ENCODE assay signal across 1 cellular context in genomic region chr1:169309178-169310166, GRCh38.
TF ChIP-seq lines count a peak whose summit lies in the region.

No MANE protein-coding gene starts in this region.

TF ChIP-seq in K562, 482 proteins besides CTCF, POLR2A, EP300 and RAD21 (continued from another document):
- TF ChIP-seq ZBTB43 (CRISPR knock-in tag; IDR thresholded peaks at IDR 0.05) (no peak), ZNF766 (CRISPR knock-in tag; conservative IDR thresholded peaks at IDR 0.05) (peak; percentile 58), SMC3 (conservative IDR thresholded peaks at IDR 0.05; ENCODE audit: insufficient read depth, low read depth, low read length) (no peak), SMAD2 (IDR thresholded peaks at IDR 0.05; ENCODE audit: low read depth, low read length) (no peak), HNRNPLL (IDR thresholded peaks at IDR 0.05; ENCODE audit: low read depth, low read length, poor library complexity, severe bottlenecking) (no peak), SP2 (IDR thresholded peaks at IDR 0.05; ENCODE audit: extremely low read depth, low read depth, low read length, poor library complexity, severe bottlenecking) (no peak), MEF2A (IDR thresholded peaks at IDR 0.05; ENCODE audit: control insufficient read depth, low read depth, low read length) (no peak), PHB2 (IDR thresholded peaks at IDR 0.05; ENCODE audit: low read depth) (no peak), PHF20 (IDR thresholded peaks at IDR 0.05; ENCODE audit: partially characterized antibody) (no peak), XRCC5 (IDR thresholded peaks at IDR 0.05; ENCODE audit: low read depth, low read length) (no peak), DACH1 (IDR thresholded peaks at IDR 0.05; ENCODE audit: partially characterized antibody) (peak; percentile 44), JUN (IDR thresholded peaks at IDR 0.05; ENCODE audit: borderline replicate concordance, low read depth, low read length) (no peak), JUN (CRISPR knock-in tag; IDR thresholded peaks at IDR 0.05; ENCODE audit: borderline replicate concordance) (no peak), SIN3B (IDR thresholded peaks at IDR 0.05; ENCODE audit: low read depth) (no peak), ZFP30 (CRISPR knock-in tag; IDR thresholded peaks at IDR 0.05; ENCODE audit: borderline replicate concordance) (no peak), DIDO1 (tag; IDR thresholded peaks at IDR 0.05; ENCODE audit: low read depth) (no peak), U2AF2 (optimal IDR thresholded peaks at IDR 0.05; ENCODE audit: low read depth, low read length) (no peak), NFYB (IDR thresholded peaks at IDR 0.05; ENCODE audit: extremely low read depth, insufficient read length) (no peak), NRF1 (conservative IDR thresholded peaks at IDR 0.05 in 1 of 2, IDR thresholded peaks at IDR 0.05 in 1 of 2) (0 out of 4 replicates have a peak, but pooled peaks have one; percentile 10 to 31), E2F8 (IDR thresholded peaks at IDR 0.05; ENCODE audit: low read depth, partially characterized antibody) (no peak), GTF3C2 (IDR thresholded peaks at IDR 0.05; ENCODE audit: borderline replicate concordance, extremely low read depth, insufficient read length) (no peak), CHD7 (IDR thresholded peaks at IDR 0.05; ENCODE audit: low read depth, low read length) (no peak), GATAD2B (IDR thresholded peaks at IDR 0.05; ENCODE audit: borderline replicate concordance) (no peak), ZNF695 (CRISPR knock-in tag; IDR thresholded peaks at IDR 0.05) (no peak), KHSRP (IDR thresholded peaks at IDR 0.05) (no peak), TAL1 (IDR thresholded peaks at IDR 0.05) (peak; percentile 91), RHOXF2B (CRISPR knock-in tag; conservative IDR thresholded peaks at IDR 0.05) (no peak), SUPT5H (IDR thresholded peaks at IDR 0.05) (no peak), NFE2 (IDR thresholded peaks at IDR 0.05; ENCODE audit: low read depth) (peak; percentile 17; the same call in 1 of the 2 replicates), IRF1 (CRISPR knock-in tag; IDR thresholded peaks at IDR 0.05; ENCODE audit: borderline replicate concordance) (no peak)
